37 cellular contexts compared by ENCODE assay signal in the genomic region with DNA sequence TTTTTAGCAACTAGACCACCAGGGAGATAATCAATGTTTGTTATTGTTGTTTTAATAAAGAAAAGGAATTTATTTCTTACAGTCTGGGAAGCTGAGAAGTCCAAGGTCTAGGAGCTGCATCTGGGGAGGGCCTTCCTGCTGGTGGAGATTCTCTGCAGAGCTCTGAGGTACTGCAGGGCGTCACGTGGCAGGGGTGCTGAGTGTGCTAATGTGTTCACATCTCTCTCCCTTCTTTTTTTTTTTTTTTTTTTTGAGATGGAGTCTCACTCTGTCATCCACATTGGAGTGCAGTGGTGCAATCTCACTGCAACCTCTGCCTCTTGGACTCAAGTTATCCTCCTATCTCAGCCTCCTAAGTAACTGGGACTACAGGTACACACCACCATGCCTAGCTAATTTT.
DNase-seq lines count a peak whose midpoint lies in the region; ATAC-seq, FAIRE-seq and TF ChIP-seq lines count a peak whose summit lies in the region.
"Had no signal": no experiment of that assay in that cellular context is flagged by ENCODE, and none has a peak within 500 bp of the region (broad histone marks: within the 10 kb centered on the region; RNA-seq: fewer than 3 reads in every experiment).

No MANE protein-coding gene starts in this region.

- no peaks in the 10 kb centered on the region for H3K27me3 Mint-ChIP-seq in T-helper 2 cell treated with Interferon-gamma antibody and Interleukin-4, amounts not matched to agents 5 μg/mL and 100 μg/mL, for 36 hours (ENCODE audit: low read depth)
- H3K27me3 Mint-ChIP-seq: B cell; CD4-positive, CD25-positive, alpha-beta regulatory T cell had no signal

- peak overlapping the region; percentile 49 for H4K91ac ChIP-seq in H1 (replicated peaks; ENCODE audit: insufficient read length, low read length)
- no peak overlapping the region for H4K91ac ChIP-seq in mesenchymal stem cell (ENCODE audit: low read length)
- peak overlapping the region; percentile 21 for H4K91ac ChIP-seq in trophoblast cell (ENCODE audit: low read depth, low read length)

- no peak for TF ChIP-seq CTCF in K562 (IDR thresholded peaks at IDR 0.05 in 2 of 3, conservative IDR thresholded peaks at IDR 0.05 in 1 of 3; ENCODE audit: insufficient read depth in 2 of 3, low read depth in 1 of 3, low read length in 3 of 3)
- no peak for TF ChIP-seq CTCF in H1 (IDR thresholded peaks at IDR 0.05; ENCODE audit: control extremely low read depth in 1 of 3, insufficient read depth in 1 of 3, low read depth in 1 of 3, low read length in 3 of 3)

- H2BK12ac ChIP-seq in H1 (ENCODE audit: low read depth, low read length) (peak overlapping the region; percentile 77; the same call in 1 of the 2 replicates), mesenchymal stem cell (ENCODE audit: low read length in 2 of 2) (no peak overlapping the region), trophoblast cell (ENCODE audit: low read length) (peak overlapping the region; percentile 47)

- no peak for TF ChIP-seq EP300 in K562 (IDR thresholded peaks at IDR 0.05; ENCODE audit: low read length)
- no peak for TF ChIP-seq EP300 in H1 (IDR thresholded peaks at IDR 0.05; ENCODE audit: borderline replicate concordance in 1 of 2, low read depth in 2 of 2, low read length in 2 of 2)

- H2BK120ac ChIP-seq in H1 (replicated peaks; ENCODE audit: low read depth, low read length) (no peak overlapping the region), mesenchymal stem cell (ENCODE audit: low read depth, low read length) (no peak overlapping the region), trophoblast cell (ENCODE audit: insufficient read depth, low read length, poor library complexity) (no peak overlapping the region)

- POLR2A ChIA-PET in K562 (lab: Yijun Ruan, JAX), result no interaction called here
- POLR2A ChIA-PET in H1 (lab: Charles Lee; ENCODE audit: partially characterized antibody), result no interaction called here

- H3K14ac ChIP-seq in H1 (ENCODE audit: insufficient read length) (no peak overlapping the region), mesenchymal stem cell (ENCODE audit: low read length in 2 of 2) (no peak overlapping the region), trophoblast cell (ENCODE audit: low read length) (no peak overlapping the region)

- H3K79me2 ChIP-seq in K562 (ENCODE audit: control insufficient read depth, insufficient read depth, low read length) (no peaks in the 10 kb centered on the region), H1 (ENCODE audit: control insufficient read depth in 1 of 2, insufficient read depth in 2 of 2, low read length in 2 of 2) (no peaks in the 10 kb centered on the region), trophoblast cell (ENCODE audit: control insufficient read depth, insufficient read depth, low read length, poor library complexity) (no peaks in the 10 kb centered on the region)

- H4K5ac ChIP-seq in H1 (ENCODE audit: insufficient read length, low read depth, low read length), result no peak overlapping the region

- H3K27ac Mint-ChIP-seq in T-helper 2 cell treated with Interferon-gamma antibody and Interleukin-4, amounts not matched to agents 5 μg/mL and 100 μg/mL, for 36 hours, result no peak overlapping the region
- H3K27ac Mint-ChIP-seq: B cell; CD14-positive monocyte; CD4-positive, alpha-beta memory T cell; CD4-positive, alpha-beta T cell; CD4-positive, CD25-positive, alpha-beta regulatory T cell; CD8-positive, alpha-beta memory T cell; CD8-positive, alpha-beta T cell had no signal

- H2BK5ac ChIP-seq in H1 (ENCODE audit: low read depth, low read length) (no peak overlapping the region), mesenchymal stem cell (ENCODE audit: low read depth, low read length, poor library complexity, severe bottlenecking) (no peak overlapping the region), trophoblast cell (ENCODE audit: low read depth, low read length, poor library complexity) (no peak overlapping the region)

- WGBS in K562 (ENCODE audit: insufficient coverage, low coverage, missing lambda C conversion rate), result 19% methylated on average over 2 of the region's 2 CpGs
- WGBS in H1 (ENCODE audit: extremely low coverage in 1 of 2, insufficient coverage in 1 of 2, insufficient read length in 1 of 2, insufficient replicate concordance in 2 of 2, low coverage in 1 of 2, low lambda C conversion rate in 2 of 2, missing lambda C conversion rate in 1 of 2), 2 experiments, result 78% methylated on average over 2 of the region's 2 CpGs; no CpG with 5 or more reads in 1 of the 2 experiments
- WGBS in mesenchymal stem cell, result 20% methylated on average over 1 of the region's 2 CpGs
- no CpG with 5 or more reads among the region's 2 CpGs for WGBS in trophoblast cell (ENCODE audit: extremely low coverage, insufficient coverage, insufficient read length)

- H2BK15ac ChIP-seq in H1 (ENCODE audit: low read length), result no peak overlapping the region
- H2BK15ac ChIP-seq in mesenchymal stem cell (ENCODE audit: low read depth, poor library complexity, severe bottlenecking), result no peak overlapping the region

- H3K4me2 ChIP-seq in K562 (ENCODE audit: insufficient read depth, low read length) (no peak overlapping the region), H1 (ENCODE audit: insufficient read depth in 1 of 2, low read depth in 2 of 2, low read length in 2 of 2) (no peak overlapping the region), mesenchymal stem cell (ENCODE audit: low read length, poor library complexity, severe bottlenecking) (no peak overlapping the region), trophoblast cell (ENCODE audit: low read length) (no peak overlapping the region)
- H3K4me2 ChIP-seq: A549; BLaER1; BLaER1 treated with 17β-estradiol and CSF1 and Interleukin-3, amounts not matched to agents 10 nM and 100 nM had no signal

- H3K9ac ChIP-seq in K562 (ENCODE audit: insufficient read depth in 1 of 2, low read depth in 2 of 2, low read length in 2 of 2) (no peak overlapping the region), H1 (replicated peaks in 1 of 4; ENCODE audit: extremely low read depth in 1 of 4, low read depth in 3 of 4, low read length in 3 of 4) (no peak overlapping the region), mesenchymal stem cell (ENCODE audit: low read length) (no peak overlapping the region), trophoblast cell (ENCODE audit: low read length) (no peak overlapping the region)
- H3K9ac ChIP-seq: BLaER1; BLaER1 treated with 17β-estradiol and CSF1 and Interleukin-3, amounts not matched to agents 10 nM and 100 nM had no signal

- H2BK20ac ChIP-seq in H1 (ENCODE audit: low read length), result no peak overlapping the region

- no peak overlapping the region for H3K56ac ChIP-seq in H1 (replicated peaks; ENCODE audit: insufficient read length, low read depth, low read length)

- H3K27ac ChIP-seq in K562 (ENCODE audit: extremely low read depth, low read depth, low read length) (no peak overlapping the region), H1 (ENCODE audit: low read depth, low read length) (no peak overlapping the region), mesenchymal stem cell (ENCODE audit: low read length, poor library complexity, severe bottlenecking) (no peak overlapping the region), trophoblast cell (ENCODE audit: low read depth, low read length) (no peak overlapping the region)
- H3K27ac ChIP-seq: 22Rv1; A549; BLaER1; BLaER1 treated with 17β-estradiol and CSF1 and Interleukin-3, amounts not matched to agents 10 nM and 100 nM; C4-2B had no signal

- no peaks in the 10 kb centered on the region for H3K23me2 ChIP-seq in H1 (ENCODE audit: low read depth, low read length)

- no peak overlapping the region for H4K12ac ChIP-seq in trophoblast cell (ENCODE audit: low read depth, low read length)

- FAIRE-seq in K562 (lab: Jason Lieb, UNC) (no peak), H1 (lab: Jason Lieb, UNC) (no peak)
- FAIRE-seq: A204.1, A549, D721Med had no signal

- CTCF ChIA-PET in K562 (lab: Yijun Ruan, JAX; ENCODE audit: low intra/inter-chr PET ratio) (no interaction called here), H1 (lab: Charles Lee; ENCODE audit: partially characterized antibody) (no interaction called here)

- in situ Hi-C loops in K562 (cut with MboI), result no loop called here

- H3K4me1 ChIP-seq in K562 (replicated peaks in 1 of 2; ENCODE audit: control insufficient read depth in 2 of 2, insufficient read depth in 2 of 2, low read length in 2 of 2) (peaks cover 5 to 6% of the 10 kb centered on the region in 2 experiments; a peak in 4 of 5 replicates), H1 (replicated peaks in 1 of 4; ENCODE audit: control insufficient read depth in 3 of 4, insufficient read depth in 4 of 4, low read length in 3 of 4) (no peaks in the 10 kb centered on the region; a peak in 1 of 7 replicates), mesenchymal stem cell (ENCODE audit: control insufficient read depth, insufficient read depth, low read depth, low read length) (peaks cover 6% of the 10 kb centered on the region), trophoblast cell (ENCODE audit: control insufficient read depth in 1 of 2, insufficient read depth in 2 of 2, low read length in 2 of 2) (peaks cover 0 to 4% of the 10 kb centered on the region in 2 experiments)
- H3K4me1 ChIP-seq: A549; BE2C; BLaER1; BLaER1 treated with 17β-estradiol and CSF1 and Interleukin-3, amounts not matched to agents 10 nM and 100 nM had no signal

- H4K8ac ChIP-seq in H1 (ENCODE audit: extremely low read depth, insufficient read depth, low read length) (no peak overlapping the region), mesenchymal stem cell (ENCODE audit: low read length) (no peak overlapping the region), trophoblast cell (ENCODE audit: low read depth, low read length) (no peak overlapping the region)

- DNase-seq in K562 (ENCODE audit: extremely low read depth in 1 of 4, low spot score in 3 of 4) (no peak), H1 (ENCODE audit: low read depth in 1 of 2, low spot score in 2 of 2) (no peak), mesenchymal stem cell (no peak), trophoblast cell (no peak)
- no peak for DNase-seq in T-helper 2 cell treated with Interferon-gamma antibody and Interleukin-4, amounts not matched to agents 5 μg/mL and 100 μg/mL, for 36 hours (ENCODE audit: low spot score)
- DNase-seq: 8988T; ACHN; AML-193; BE2C; C1 segment of cervical spinal cord; Caco-2; Calu3; CD4-positive, alpha-beta memory T cell; CD4-positive, alpha-beta T cell; CD4-positive, CD25-positive, alpha-beta regulatory T cell; CD8-positive, alpha-beta memory T cell; CD8-positive, alpha-beta T cell; COR-L47; DMS 273 treated with DMSO at 0.1 percent for 48 hours; DMS153; DMS53; DMS79; DMS79 treated with DMSO at 0.1 percent for 48 hours; DND-41; EL had no signal

- H3K27me3 ChIP-seq in K562 (ENCODE audit: control insufficient read depth in 2 of 2, insufficient read depth in 2 of 2, low read length in 2 of 2) (no peaks in the 10 kb centered on the region), H1 (replicated peaks in 1 of 4; ENCODE audit: control insufficient read depth in 3 of 4, extremely low read depth in 1 of 4, insufficient read depth in 3 of 4, low read length in 3 of 4) (no peaks in the 10 kb centered on the region), mesenchymal stem cell (ENCODE audit: control insufficient read depth in 1 of 2, insufficient read depth in 1 of 2, low read length in 2 of 2) (no peaks in the 10 kb centered on the region), trophoblast cell (ENCODE audit: insufficient read depth, low read length) (no peaks in the 10 kb centered on the region)
- H3K27me3 ChIP-seq: BE2C; BLaER1; BLaER1 treated with 17β-estradiol and CSF1 and Interleukin-3, amounts not matched to agents 10 nM and 100 nM had no signal

- H3K4me3 ChIP-seq in K562, result no peak overlapping the region
- H3K4me3 ChIP-seq in H1 (ENCODE audit: extremely low read depth in 1 of 4, insufficient read depth in 2 of 4, low read depth in 3 of 4, low read length in 4 of 4), result no peak overlapping the region
- H3K4me3 ChIP-seq in mesenchymal stem cell (ENCODE audit: insufficient read depth in 1 of 2, low read depth in 1 of 2, low read length in 2 of 2), result no peak overlapping the region
- no peak overlapping the region for H3K4me3 ChIP-seq in trophoblast cell (ENCODE audit: low read depth, low read length)
- H3K4me3 ChIP-seq: A549; BLaER1; BLaER1 treated with 17β-estradiol and CSF1 and Interleukin-3, amounts not matched to agents 10 nM and 100 nM had no signal

- H3K23ac ChIP-seq in H1 (ENCODE audit: insufficient read length), result no peak overlapping the region
- H3K23ac ChIP-seq in mesenchymal stem cell (ENCODE audit: low read length in 2 of 2), result no peak overlapping the region
- no peak overlapping the region for H3K23ac ChIP-seq in trophoblast cell (ENCODE audit: low read length)

- H3K18ac ChIP-seq in H1 (ENCODE audit: extremely low read depth, low read length), result no peak overlapping the region
- no peak overlapping the region for H3K18ac ChIP-seq in mesenchymal stem cell (ENCODE audit: low read depth in 1 of 2, low read length in 2 of 2)
- no peak overlapping the region for H3K18ac ChIP-seq in trophoblast cell (ENCODE audit: low read length)

- intact Hi-C loops in K562 (cut with micrococcal nuclease), result no loop called here

- H3K79me1 ChIP-seq in H1 (ENCODE audit: low read depth, low read length) (no peaks in the 10 kb centered on the region), mesenchymal stem cell (replicated peaks; ENCODE audit: low read length, poor library complexity, severe bottlenecking) (no peaks in the 10 kb centered on the region), trophoblast cell (ENCODE audit: low read length) (peaks cover 21% of the 10 kb centered on the region)

- TF ChIP-seq POLR2A in K562 (conservative IDR thresholded peaks at IDR 0.05) (no peak), H1 (IDR thresholded peaks at IDR 0.05; ENCODE audit: control extremely low read depth in 1 of 2, low read depth in 2 of 2, low read length in 2 of 2) (no peak)

- no peak overlapping the region for H3K4me3 Mint-ChIP-seq in T-helper 2 cell treated with Interferon-gamma antibody and Interleukin-4, amounts not matched to agents 5 μg/mL and 100 μg/mL, for 36 hours
- H3K4me3 Mint-ChIP-seq: B cell; CD14-positive monocyte; CD4-positive, alpha-beta memory T cell; CD4-positive, alpha-beta T cell; CD4-positive, CD25-positive, alpha-beta regulatory T cell; CD8-positive, alpha-beta memory T cell; CD8-positive, alpha-beta T cell had no signal

- H3K9me3 Mint-ChIP-seq in T-helper 2 cell treated with Interferon-gamma antibody and Interleukin-4, amounts not matched to agents 5 μg/mL and 100 μg/mL, for 36 hours, result no peaks in the 10 kb centered on the region
- H3K9me3 Mint-ChIP-seq: CD4-positive, alpha-beta memory T cell; CD4-positive, alpha-beta T cell; CD8-positive, alpha-beta memory T cell; CD8-positive, alpha-beta T cell had no signal

- H3K36me3 Mint-ChIP-seq in T-helper 2 cell treated with Interferon-gamma antibody and Interleukin-4, amounts not matched to agents 5 μg/mL and 100 μg/mL, for 36 hours (ENCODE audit: low read depth), result no peaks in the 10 kb centered on the region
- H3K36me3 Mint-ChIP-seq: CD14-positive monocyte; CD4-positive, alpha-beta memory T cell; CD4-positive, CD25-positive, alpha-beta regulatory T cell; CD8-positive, alpha-beta memory T cell; CD8-positive, alpha-beta T cell had no signal

- H4K20me1 ChIP-seq in K562 (replicated peaks; ENCODE audit: control insufficient read depth, insufficient read depth, low read length) (no peaks in the 10 kb centered on the region), H1 (replicated peaks in 1 of 2; ENCODE audit: control insufficient read depth in 1 of 2, insufficient read depth in 2 of 2, low read length in 2 of 2) (no peaks in the 10 kb centered on the region)
- H4K20me1 ChIP-seq: BLaER1; BLaER1 treated with 17β-estradiol and CSF1 and Interleukin-3, amounts not matched to agents 10 nM and 100 nM had no signal

- H3K36me3 ChIP-seq in K562 (ENCODE audit: control insufficient read depth, insufficient read depth, low read length) (no peaks in the 10 kb centered on the region), H1 (ENCODE audit: control insufficient read depth in 2 of 4, insufficient read depth in 4 of 4, low read length in 3 of 4) (no peaks in the 10 kb centered on the region), mesenchymal stem cell (ENCODE audit: control insufficient read depth in 1 of 2, insufficient read depth in 2 of 2, low read depth in 1 of 2, low read length in 2 of 2) (no peaks in the 10 kb centered on the region), trophoblast cell (ENCODE audit: control insufficient read depth in 1 of 2, insufficient read depth in 2 of 2, low read length in 2 of 2) (no peaks in the 10 kb centered on the region)
- H3K36me3 ChIP-seq: BE2C; BLaER1; BLaER1 treated with 17β-estradiol and CSF1 and Interleukin-3, amounts not matched to agents 10 nM and 100 nM had no signal

- BruUV-seq in K562 (replicated peaks; lab: Mats Ljungman, UMichigan), result no TSS peak

- no peak for TF ChIP-seq RAD21 in K562 (CRISPR knock-in tag; conservative IDR thresholded peaks at IDR 0.05 in 1 of 2, IDR thresholded peaks at IDR 0.05 in 1 of 2)
- no peak for TF ChIP-seq RAD21 in H1 (IDR thresholded peaks at IDR 0.05 in 1 of 2, conservative IDR thresholded peaks at IDR 0.05 in 1 of 2; ENCODE audit: low read depth in 2 of 2, low read length in 2 of 2)

- no peaks in the 10 kb centered on the region for H3K9me3 ChIP-seq in K562 (replicated peaks; ENCODE audit: control insufficient read depth, insufficient read depth, low read depth, low read length)
- no peaks in the 10 kb centered on the region for H3K9me3 ChIP-seq in H1 (ENCODE audit: insufficient read depth in 2 of 2, low read depth in 1 of 2, low read length in 1 of 2)
- H3K9me3 ChIP-seq in mesenchymal stem cell (ENCODE audit: control insufficient read depth, low read length), result no peaks in the 10 kb centered on the region
- no peaks in the 10 kb centered on the region for H3K9me3 ChIP-seq in trophoblast cell (ENCODE audit: insufficient read depth, low read depth, low read length)
- H3K9me3 ChIP-seq: A549, BE2C, BLaER1 had no signal

- H2AFZ ChIP-seq in K562 (ENCODE audit: low read depth, low read length) (no peak overlapping the region), H1 (ENCODE audit: low read length) (no peak overlapping the region), mesenchymal stem cell (ENCODE audit: low read depth, low read length) (no peak overlapping the region), trophoblast cell (ENCODE audit: insufficient read depth, low read length, poor library complexity) (no peak overlapping the region)

- ATAC-seq in K562 (peak; percentile 21; the same call in 2 of the 3 replicates), HG03521 (IDR thresholded peaks at IDR 0.05; ENCODE audit: unreplicated experiment) (no peak), GM21717 (IDR thresholded peaks at IDR 0.05; ENCODE audit: unreplicated experiment) (no peak), GM21786 (IDR thresholded peaks at IDR 0.05; ENCODE audit: unreplicated experiment) (no peak)
- ATAC-seq: A549; CD8-positive, alpha-beta T cell had no signal

- H2AK5ac ChIP-seq in H1 (ENCODE audit: low read depth, low read length) (no peak overlapping the region), mesenchymal stem cell (ENCODE audit: low read length, severe bottlenecking) (peak overlapping the region; percentile 70), trophoblast cell (ENCODE audit: low read length) (no peak overlapping the region)

- no peaks in the 10 kb centered on the region for H3K9me1 ChIP-seq in K562 (ENCODE audit: control insufficient read depth, insufficient read depth, low read length)

- H3K4ac ChIP-seq in H1 (replicated peaks; ENCODE audit: insufficient read length, low read depth, low read length), result no peak overlapping the region
- no peak overlapping the region for H3K4ac ChIP-seq in mesenchymal stem cell (ENCODE audit: low read depth in 1 of 2, low read length in 2 of 2)
- no peak overlapping the region for H3K4ac ChIP-seq in trophoblast cell (ENCODE audit: low read depth, low read length)

- H3K4me1 Mint-ChIP-seq in T-helper 2 cell treated with Interferon-gamma antibody and Interleukin-4, amounts not matched to agents 5 μg/mL and 100 μg/mL, for 36 hours (ENCODE audit: low read depth), result peaks cover 3% of the 10 kb centered on the region
- H3K4me1 Mint-ChIP-seq: B cell; CD4-positive, alpha-beta memory T cell; CD8-positive, alpha-beta memory T cell had no signal

Comparison
In these comparisons a context has a peak if more than half of its experiments do, and no peak if none do; other contexts are left out.
1. H2BK12ac ChIP-seq: peak in H1 (single experiment) and trophoblast cell (single experiment); none in mesenchymal stem cell (0 of 2).
2. Of the 49 proteins assayed by ChIP-seq in both K562 and H1: peak only in K562: USF2; only in H1: none; in both: none; in neither: 48.